8 cellular contexts compared by ENCODE assay signal in genomic region chr4:2930821-2931764, GRCh38. TPM values are rescaled to one million over a fixed set of nuclear protein-coding genes. Genes with fewer than 3 reads are reported as not detected.
DNase-seq lines count a peak whose midpoint lies in the region; ATAC-seq, FAIRE-seq and TF ChIP-seq lines count a peak whose summit lies in the region.

No MANE protein-coding gene starts in this region.

- H3K4me1 ChIP-seq in endothelial cell of umbilical vein (ENCODE audit: control insufficient read depth, extremely low read depth, insufficient read depth, low read length): peaks cover 28% of the 10 kb centered on the region

- peaks cover 12% of the 10 kb centered on the region for H3K4me1 Mint-ChIP-seq in progenitor cell of endocrine pancreas (ENCODE audit: low read depth)

- no peak overlapping the region for H2AFZ ChIP-seq in endothelial cell of umbilical vein (ENCODE audit: low read depth, low read length)

- H3K9me1 ChIP-seq in endothelial cell of umbilical vein (replicated peaks; ENCODE audit: control insufficient read depth, extremely low read depth, insufficient read depth, low read length): no peaks in the 10 kb centered on the region

- no peak for ATAC-seq in GM19395 (IDR thresholded peaks at IDR 0.05; ENCODE audit: unreplicated experiment)

- no peaks in the 10 kb centered on the region for H4K20me1 ChIP-seq in endothelial cell of umbilical vein (replicated peaks; ENCODE audit: control insufficient read depth, extremely low read depth, insufficient read depth, low read length)

- dilution Hi-C loops in endothelial cell of umbilical vein (cut with MboI; ENCODE audit: extremely low pct_ligation_motif_present, low sequenced_read_pairs): no loop called here

- peak overlapping the region; percentile 11 for H3K27ac ChIP-seq in endothelial cell of umbilical vein (ENCODE audit: insufficient read depth, low read depth, low read length)

- TF ChIP-seq CTCF in endothelial cell of umbilical vein (IDR thresholded peaks at IDR 0.05; ENCODE audit: extremely low read depth in 1 of 2, insufficient read depth in 1 of 2, low read depth in 1 of 2, low read length in 2 of 2) (peak in 1 of 2 donors; percentile 26), progenitor cell of endocrine pancreas (IDR thresholded peaks at IDR 0.05; ENCODE audit: unreplicated experiment) (peak; percentile 34), GM10266 (IDR thresholded peaks at IDR 0.05; ENCODE audit: control insufficient read depth, insufficient read depth, low read depth, missing control alignments) (no peak)

- POLR2A ChIA-PET in endothelial cell of umbilical vein (lab: Charles Lee): no interaction called here

- no peak for FAIRE-seq in endothelial cell of umbilical vein (lab: Jason Lieb, UNC)

- no peak overlapping the region for H3K4me3 Mint-ChIP-seq in progenitor cell of endocrine pancreas (ENCODE audit: low read depth)

- H3K27me3 Mint-ChIP-seq in progenitor cell of endocrine pancreas: no peaks in the 10 kb centered on the region

- H3K36me3 ChIP-seq in endothelial cell of umbilical vein (ENCODE audit: control insufficient read depth in 2 of 2, extremely low read depth in 1 of 2, insufficient read depth in 2 of 2, low read length in 2 of 2): peaks cover 7 to 36% of the 10 kb centered on the region in 2 experiments

- DNase-seq in G401 (ENCODE audit: low spot score): peak; percentile 64
- DNase-seq in NCI-H510A treated with DMSO at 0.1 percent for 48 hours (lab: John Stamatoyannopoulos, UW): peak; percentile 30
- no peak for DNase-seq in endothelial cell of umbilical vein (ENCODE audit: low read depth, low spot score)
- no peak for DNase-seq in progenitor cell of endocrine pancreas (ENCODE audit: low spot score, unreplicated experiment)
- no peak for DNase-seq in GM10266 (ENCODE audit: extremely low spot score)
- no peak for DNase-seq in D341Med (ENCODE audit: low spot score)
- no peak for DNase-seq in LoVo (ENCODE audit: low spot score)

- H3K9ac ChIP-seq in endothelial cell of umbilical vein (replicated peaks; ENCODE audit: extremely low read depth, insufficient read depth, low read length): no peak overlapping the region

- H3K36me3 Mint-ChIP-seq in progenitor cell of endocrine pancreas (ENCODE audit: insufficient read depth): peaks cover 13% of the 10 kb centered on the region

- no peak for TF ChIP-seq POLR2A in endothelial cell of umbilical vein (IDR thresholded peaks at IDR 0.05; ENCODE audit: low read depth, low read length)

- H3K4me3 ChIP-seq in endothelial cell of umbilical vein (replicated peaks in 1 of 3; ENCODE audit: insufficient read depth in 1 of 3, low read depth in 1 of 3, low read length in 3 of 3): no peak overlapping the region

- H3K9me3 ChIP-seq in endothelial cell of umbilical vein (replicated peaks; ENCODE audit: control insufficient read depth, insufficient read depth, low read length): no peaks in the 10 kb centered on the region

- H3K9me3 Mint-ChIP-seq in progenitor cell of endocrine pancreas (ENCODE audit: low read depth): no peaks in the 10 kb centered on the region

- no peak overlapping the region for H3K4me2 ChIP-seq in endothelial cell of umbilical vein (ENCODE audit: insufficient read depth, low read length)

- in situ Hi-C loops in G401 (cut with HindIII; ENCODE audit: low sequenced_read_pairs): no loop called here

- TSS peak; percentile 32 for BruUV-seq in endothelial cell of umbilical vein (replicated peaks; lab: Mats Ljungman, UMichigan)

- peak overlapping the region; percentile 29 for H3K27ac Mint-ChIP-seq in progenitor cell of endocrine pancreas

- no peaks in the 10 kb centered on the region for H3K27me3 ChIP-seq in endothelial cell of umbilical vein (ENCODE audit: control insufficient read depth in 2 of 2, insufficient read depth in 2 of 2, low read length in 2 of 2)

- CTCF ChIA-PET in endothelial cell of umbilical vein (lab: Charles Lee): interaction anchor here (0.6 to 0.9 kb wide), 2 partner anchors 63 to 144 kb away, joined by 3 read pairs; no protein-coding TSS in a partner anchor

- intact Hi-C loops in endothelial cell of umbilical vein (cut with micrococcal nuclease): loop anchor here (5.0 kb wide), 1 partner anchor 89 kb away; the partner anchor contains the start of gene ADD1

- H3K79me2 ChIP-seq in endothelial cell of umbilical vein (ENCODE audit: control insufficient read depth, insufficient read depth, low read length): peaks cover 18% of the 10 kb centered on the region

TF ChIP-seq in endothelial cell of umbilical vein, 7 proteins besides CTCF, POLR2A, EP300 and RAD21:
- TF ChIP-seq JUN (IDR thresholded peaks at IDR 0.05; ENCODE audit: borderline replicate concordance, insufficient read depth, insufficient read length, low read depth) (no peak), POLR2AphosphoS5 (IDR thresholded peaks at IDR 0.05; ENCODE audit: insufficient read depth, low read depth, low read length) (no peak), FOS (IDR thresholded peaks at IDR 0.05; ENCODE audit: borderline replicate concordance, insufficient read depth, low read length) (no peak), EZH2 (IDR thresholded peaks at IDR 0.05; ENCODE audit: borderline replicate concordance, low read depth, low read length, severe bottlenecking) (no peak), MYC (IDR thresholded peaks at IDR 0.05; ENCODE audit: low read depth, low read length) (no peak), GATA2 (IDR thresholded peaks at IDR 0.05; ENCODE audit: insufficient read depth, insufficient read length, low read depth, low read length) (no peak), MAX (IDR thresholded peaks at IDR 0.05; ENCODE audit: insufficient read depth, insufficient read length) (no peak)

RNA-seq across cellular contexts. Expression of gene NOP14, which starts 32.1 kb away (rescaled TPM):
- 25.8 and 55.4 TPM in 2 replicates for total RNA-seq in G401 (2014; rRNA removed; shearing (Covaris generic))
- 40.3 and 45.2 TPM in 2 replicates for total RNA-seq in endothelial cell of umbilical vein
- polyA plus RNA-seq in endothelial cell of umbilical vein: 7.1 and 9.5 TPM in 2 replicates
- polyA plus RNA-seq in endothelial cell of umbilical vein (2011; cell fraction: cytosol; rRNA removed): 12.1 and 14.3 TPM in 2 replicates
- 20.1 and 28.5 TPM in 2 replicates for polyA plus RNA-seq in endothelial cell of umbilical vein (2011; cell fraction: nucleus; rRNA removed)
- 31.7 and 40.3 TPM in 2 replicates for polyA plus RNA-seq in endothelial cell of umbilical vein (2012)
- 10.6 and 12.6 TPM in 2 replicates for polyA minus RNA-seq in endothelial cell of umbilical vein
- 13.4 TPM for polyA minus RNA-seq in endothelial cell of umbilical vein (2011; cell fraction: cytosol; rRNA and poly(A)+ RNA removed)
- polyA minus RNA-seq in endothelial cell of umbilical vein (2011; cell fraction: nucleus; rRNA and poly(A)+ RNA removed): 8.8 and 9.5 TPM in 2 replicates
- total RNA-seq in progenitor cell of endocrine pancreas: 31.5 and 33.4 TPM in 2 replicates

RNA-seq across cellular contexts. Expression of gene GRK4, which starts 32.3 kb away (rescaled TPM):
- 2.0 and 4.2 TPM in 2 replicates for total RNA-seq in G401 (2014; rRNA removed; shearing (Covaris generic))
- total RNA-seq in endothelial cell of umbilical vein (5.9 and 6.3 TPM in 2 replicates), progenitor cell of endocrine pancreas (14.9 and 16.2 TPM in 2 replicates)
- polyA plus RNA-seq in endothelial cell of umbilical vein: 3.1 and 3.2 TPM in 2 replicates
- 3.3 and 3.5 TPM in 2 replicates for polyA plus RNA-seq in endothelial cell of umbilical vein (2011; cell fraction: cytosol; rRNA removed)
- 3.2 and 3.9 TPM in 2 replicates for polyA plus RNA-seq in endothelial cell of umbilical vein (2011; cell fraction: nucleus; rRNA removed)
- polyA plus RNA-seq in endothelial cell of umbilical vein (2012): 3.7 and 4.6 TPM in 2 replicates
- polyA minus RNA-seq in endothelial cell of umbilical vein: 3.3 and 4.4 TPM in 2 replicates
- 1.2 TPM for polyA minus RNA-seq in endothelial cell of umbilical vein (2011; cell fraction: cytosol; rRNA and poly(A)+ RNA removed)
- 2.0 and 2.6 TPM in 2 replicates for polyA minus RNA-seq in endothelial cell of umbilical vein (2011; cell fraction: nucleus; rRNA and poly(A)+ RNA removed)

Comparison
In these comparisons a context has a peak if more than half of its experiments do, and no peak if none do; other contexts are left out.
1. DNase-seq: peak in G401 (single experiment) and NCI-H510A treated with DMSO at 0.1 percent for 48 hours (single experiment); none in endothelial cell of umbilical vein (single experiment), progenitor cell of endocrine pancreas (single experiment), GM10266 (single experiment), D341Med (single experiment) and LoVo (single experiment).